Comparison of ENCODE assay signal across 21 cellular contexts in the genomic region with DNA sequence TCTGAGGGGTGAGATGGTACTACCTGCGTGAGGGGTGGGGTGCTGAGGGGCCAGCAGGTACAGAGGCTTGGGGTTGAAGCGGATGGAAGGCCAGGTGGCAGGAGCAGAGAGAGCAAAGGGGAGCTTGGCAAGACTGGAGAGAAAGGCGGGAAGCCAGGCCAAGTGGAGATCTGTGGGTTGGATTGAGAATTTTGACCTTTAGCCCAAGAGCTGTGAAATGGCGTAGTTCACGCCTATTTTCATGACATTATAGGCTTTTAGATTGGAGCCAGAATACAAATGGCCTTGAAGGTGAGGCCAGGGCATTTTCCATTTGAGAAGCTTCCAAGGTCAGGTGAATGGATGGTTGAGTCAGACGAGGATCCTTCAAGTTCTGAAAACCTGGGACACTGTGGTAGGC. TPM values are rescaled to one million over a fixed set of nuclear protein-coding genes. Genes with fewer than 3 reads are reported as not detected.
A peak's percentile ranks its signal among the peaks of the same experiment; 100 is the strongest.
DNase-seq lines count a peak whose midpoint lies in the region; ATAC-seq and TF ChIP-seq lines count a peak whose summit lies in the region.
"Had no signal": no experiment of that assay in that cellular context is flagged by ENCODE, and none has a peak within 500 bp of the region (broad histone marks: within the 10 kb centered on the region; RNA-seq: fewer than 3 reads in every experiment).

No MANE protein-coding gene starts in this region.

- H3K27ac ChIP-seq in BLaER1 (no peak overlapping the region), IMR-90 (ENCODE audit: insufficient read depth, low read length) (no peak overlapping the region), hepatocyte (no peak overlapping the region)
- H3K27ac ChIP-seq: ascending aorta, KMS-11 had no signal

- no peak overlapping the region for H4K91ac ChIP-seq in IMR-90 (ENCODE audit: insufficient read depth, low read depth, low read length)

- intact Hi-C loops in IMR-90 (cut with micrococcal nuclease): loop anchor here (10.0 kb wide), 1 partner anchor 259 kb away; no protein-coding TSS in a partner anchor
- intact Hi-C loops in Caco-2 (cut with micrococcal nuclease; ENCODE audit: unreplicated experiment): no loop called here

- H2AFZ ChIP-seq in IMR-90 (replicated peaks; ENCODE audit: low read length, poor library complexity) (no peak overlapping the region), hepatocyte (no peak overlapping the region)

- no peak overlapping the region for H3K4ac ChIP-seq in IMR-90 (ENCODE audit: low read depth, low read length)

- DNase-seq in IMR-90 (no peak), hepatocyte (ENCODE audit: low spot score) (no peak), neural crest cell (ENCODE audit: low read depth, low spot score) (no peak), GM13977 (ENCODE audit: low spot score) (no peak), Caco-2 (no peak), Ammon's horn (ENCODE audit: low spot score) (no peak), NCI-H748 treated with DMSO at 0.1 percent for 48 hours (lab: John Stamatoyannopoulos, UW) (no peak)
- DNase-seq: activated CD4-positive, CD25-positive, alpha-beta regulatory T cell treated with anti-CD3 and anti-CD28 coated beads, Interleukin-2, amount 50 U/mL, for 72 hours; activated gamma-delta T cell treated with Interleukin-2 at 50 U/mL for 16 hours; Calu3; hypothalamus; kidney glomerular epithelial cell; NCI-H1092 treated with DMSO at 0.1 percent for 48 hours; NCI-H526; SHP77 treated with DMSO at 0.1 percent for 48 hours; stimulated activated CD4-positive, alpha-beta T cell treated with anti-CD3 and anti-CD28 coated beads, Interleukin-1b, Interleukin-23, amount 100 ng/mL, for 48 hours had no signal

- no peaks in the 10 kb centered on the region for H3K27me3 ChIP-seq in BLaER1
- no peaks in the 10 kb centered on the region for H3K27me3 ChIP-seq in IMR-90 (ENCODE audit: control insufficient read depth, insufficient read depth, low read length)
- H3K27me3 ChIP-seq in hepatocyte: no peaks in the 10 kb centered on the region
- no peaks in the 10 kb centered on the region for H3K27me3 ChIP-seq in Caco-2 (replicated peaks; ENCODE audit: control insufficient read depth, insufficient read depth, low read length)
- H3K27me3 ChIP-seq: ascending aorta had no signal

- H3K23ac ChIP-seq in IMR-90 (ENCODE audit: low read depth, low read length): 0 out of 2 replicates have a peak overlapping the region, but pooled peaks have one; percentile 35

- H3K4me3 ChIP-seq in BLaER1 (no peak overlapping the region), IMR-90 (ENCODE audit: insufficient read depth, low read depth, low read length) (no peak overlapping the region), hepatocyte (no peak overlapping the region), Caco-2 (ENCODE audit: low read depth, low read length) (no peak overlapping the region)

- dilution Hi-C loops in IMR-90 (cut with HindIII; ENCODE audit: low sequenced_read_pairs, unreplicated experiment): no loop called here

- H3K9me2 ChIP-seq in hepatocyte (replicated peaks; ENCODE audit: insufficient read depth): no peaks in the 10 kb centered on the region

- 98% methylated on average over 5 of the region's 6 CpGs; no CpG with 5 or more reads in 1 of the 2 experiments for WGBS in IMR-90 (ENCODE audit: extremely low coverage in 2 of 2, insufficient read length in 1 of 2), 2 experiments
- 88% methylated on average over 6 of the region's 6 CpGs for WGBS in hepatocyte (ENCODE audit: low lambda C conversion rate, missing lambda C conversion rate)

- no peak overlapping the region for H2BK20ac ChIP-seq in IMR-90 (ENCODE audit: low read depth, low read length)

- no peak for ATAC-seq in IMR-90 (ENCODE audit: low read depth)
- ATAC-seq: sciatic nerve had no signal

- no peak overlapping the region for H3K56ac ChIP-seq in IMR-90 (ENCODE audit: extremely low read depth, insufficient read depth, low read length)

- no peak overlapping the region for H3K18ac ChIP-seq in IMR-90 (ENCODE audit: low read depth, low read length)

- peaks cover 61% of the 10 kb centered on the region for H3K79me2 ChIP-seq in hepatocyte

- H4K20me1 ChIP-seq in BLaER1 (peaks cover 60% of the 10 kb centered on the region), IMR-90 (ENCODE audit: insufficient read depth, low read length) (peaks cover 32% of the 10 kb centered on the region), hepatocyte (ENCODE audit: insufficient read depth, poor library complexity, severe bottlenecking) (peaks cover 22% of the 10 kb centered on the region)

- H2AK5ac ChIP-seq in IMR-90 (ENCODE audit: low read depth, low read length): no peak overlapping the region

- TF ChIP-seq CTCF in IMR-90 (conservative IDR thresholded peaks at IDR 0.05; ENCODE audit: low read depth, low read length): no peak
- TF ChIP-seq CTCF in hepatocyte (IDR thresholded peaks at IDR 0.05; ENCODE audit: poor library complexity): no peak
- no peak for TF ChIP-seq CTCF in neural crest cell (conservative IDR thresholded peaks at IDR 0.05)
- no peak for TF ChIP-seq CTCF in GM13977 (IDR thresholded peaks at IDR 0.05; ENCODE audit: extremely low read depth, insufficient read depth, missing control alignments)
- no peak for TF ChIP-seq CTCF in Caco-2 (IDR thresholded peaks at IDR 0.05; ENCODE audit: insufficient read depth in 1 of 2, low read depth in 1 of 2, low read length in 1 of 2, severe bottlenecking in 1 of 2, unreplicated experiment in 1 of 2)

- no peak overlapping the region for H2AK9ac ChIP-seq in IMR-90 (replicated peaks; ENCODE audit: low read depth, low read length, poor library complexity)

- H4K8ac ChIP-seq in IMR-90 (ENCODE audit: low read depth in 2 of 2, low read length in 2 of 2): no peak overlapping the region

- H3K4me2 ChIP-seq in BLaER1 (peak overlapping the region; percentile 99), IMR-90 (ENCODE audit: low read depth, low read length) (no peak overlapping the region; the same call in 1 of the 2 replicates), hepatocyte (peak overlapping the region; percentile 90)
- H3K4me2 ChIP-seq: KMS-11 had no signal

- peaks cover 5% of the 10 kb centered on the region for H3K36me3 Mint-ChIP-seq in neural crest cell (ENCODE audit: low read depth)
- no peaks in the 10 kb centered on the region for H3K36me3 Mint-ChIP-seq in Caco-2 (ENCODE audit: insufficient read depth, unreplicated experiment)

- no peak overlapping the region for H3K9ac ChIP-seq in BLaER1
- H3K9ac ChIP-seq in IMR-90 (ENCODE audit: low read depth, low read length): no peak overlapping the region
- H3K9ac ChIP-seq: KMS-11 had no signal

- no peaks in the 10 kb centered on the region for H3K9me3 ChIP-seq in BLaER1
- H3K9me3 ChIP-seq in IMR-90 (ENCODE audit: control insufficient read depth, insufficient read depth, low read length): no peaks in the 10 kb centered on the region
- no peaks in the 10 kb centered on the region for H3K9me3 ChIP-seq in hepatocyte (ENCODE audit: low read depth)
- H3K9me3 ChIP-seq in Caco-2: no peaks in the 10 kb centered on the region
- H3K9me3 ChIP-seq: ascending aorta had no signal

- H2BK5ac ChIP-seq in IMR-90 (ENCODE audit: low read depth, low read length, poor library complexity, severe bottlenecking): no peak overlapping the region

- TF ChIP-seq RAD21 in IMR-90 (IDR thresholded peaks at IDR 0.05; ENCODE audit: low read length): no peak

- no peak overlapping the region for H4K5ac ChIP-seq in IMR-90 (ENCODE audit: low read depth, low read length)

- H3K4me1 ChIP-seq in BLaER1 (peaks cover 28% of the 10 kb centered on the region), IMR-90 (ENCODE audit: control insufficient read depth, insufficient read depth, low read length) (peaks cover 5% of the 10 kb centered on the region), hepatocyte (ENCODE audit: insufficient read depth) (peaks cover 25% of the 10 kb centered on the region), Caco-2 (peaks cover 29% of the 10 kb centered on the region; the same call in 1 of the 2 replicates)

- H2BK15ac ChIP-seq in IMR-90 (ENCODE audit: low read depth, low read length): no peak overlapping the region

- H3K4me1 Mint-ChIP-seq in neural crest cell (peaks cover 28% of the 10 kb centered on the region), Caco-2 (ENCODE audit: low read depth, unreplicated experiment) (peaks cover 30% of the 10 kb centered on the region)

- no peak overlapping the region for H3K14ac ChIP-seq in IMR-90 (replicated peaks; ENCODE audit: low read depth, low read length)

- in situ Hi-C loops in IMR-90 (cut with MboI; ENCODE audit: low sequenced_read_pairs) (no loop called here), GM13977 (cut with MboI; ENCODE audit: low pct_unique_long_range_greater_than_20kb, low sequenced_read_pairs, unreplicated experiment) (no loop called here)

- peaks cover 17 to 50% of the 10 kb centered on the region in 2 experiments for H3K79me1 ChIP-seq in IMR-90 (ENCODE audit: low read depth in 1 of 2, low read length in 2 of 2)

- H3K9me3 Mint-ChIP-seq in neural crest cell: no peaks in the 10 kb centered on the region
- no peaks in the 10 kb centered on the region for H3K9me3 Mint-ChIP-seq in Caco-2 (ENCODE audit: unreplicated experiment)
- H3K9me3 Mint-ChIP-seq: mesothelial cell of epicardium had no signal

- H2BK120ac ChIP-seq in IMR-90 (ENCODE audit: low read depth, low read length): no peak overlapping the region

- POLR2A ChIA-PET in IMR-90 (lab: Charles Lee; ENCODE audit: unreplicated experiment): no interaction called here
- POLR2A ChIA-PET in Caco-2 (lab: Charles Lee): no interaction called here

- H3K27me3 Mint-ChIP-seq in neural crest cell (ENCODE audit: low read depth) (no peaks in the 10 kb centered on the region), Caco-2 (ENCODE audit: insufficient read depth, unreplicated experiment) (no peaks in the 10 kb centered on the region)

- H3K4me3 Mint-ChIP-seq in neural crest cell (peak overlapping the region; percentile 50), Caco-2 (ENCODE audit: unreplicated experiment) (no peak overlapping the region)

- no TSS peak for BruUV-seq in IMR-90 (replicated peaks; lab: Mats Ljungman, UMichigan)
- BruUV-seq in Caco-2 (replicated peaks; lab: Mats Ljungman, UMichigan): no TSS peak

- H3K9me1 ChIP-seq in IMR-90 (ENCODE audit: insufficient read depth, low read length): peaks cover 10% of the 10 kb centered on the region

- H3K27ac Mint-ChIP-seq in neural crest cell (ENCODE audit: unreplicated experiment) (no peak overlapping the region), Caco-2 (ENCODE audit: unreplicated experiment) (no peak overlapping the region)
- H3K27ac Mint-ChIP-seq: mesothelial cell of epicardium had no signal

- TF ChIP-seq POLR2A in IMR-90 (IDR thresholded peaks at IDR 0.05; ENCODE audit: low read depth, low read length): no peak

- H3K36me3 ChIP-seq in BLaER1: peaks cover 7% of the 10 kb centered on the region
- no peaks in the 10 kb centered on the region for H3K36me3 ChIP-seq in IMR-90 (ENCODE audit: control insufficient read depth, insufficient read depth, low read length)
- no peaks in the 10 kb centered on the region for H3K36me3 ChIP-seq in hepatocyte (replicated peaks; ENCODE audit: insufficient read depth, low read depth)
- no peaks in the 10 kb centered on the region for H3K36me3 ChIP-seq in Caco-2 (ENCODE audit: control insufficient read depth, insufficient read depth, low read length)
- H3K36me3 ChIP-seq: ascending aorta had no signal

- CTCF ChIA-PET in IMR-90 (lab: Yijun Ruan, JAX) (no interaction called here), Caco-2 (lab: Charles Lee) (no interaction called here)

RNA-seq across cellular contexts. Expression of a gene that starts 2.5 kb away (rescaled TPM):
- 42.5 and 46.2 TPM in 2 replicates for total RNA-seq in IMR-90 (2012; rRNA removed)
- 27.8 and 32.3 TPM in 2 replicates for polyA plus RNA-seq in IMR-90 (2012; rRNA removed)
- 13.4 and 16.6 TPM in 2 replicates for polyA plus RNA-seq in IMR-90 (2012; cell fraction: cytosol; rRNA removed)
- 9.3 and 25.4 TPM in 2 replicates for polyA plus RNA-seq in IMR-90 (2012; cell fraction: nucleus; rRNA removed; ENCODE audit: low replicate concordance)
- 68.1 and 71.1 TPM in 2 replicates for total RNA-seq in hepatocyte
- polyA plus RNA-seq in hepatocyte: 14.7 and 20.3 TPM in 2 replicates
- 28.6 and 28.7 TPM in 2 replicates for total RNA-seq in neural crest cell
- total RNA-seq in Caco-2 (2022): 39.3 and 41.4 TPM in 2 replicates
